In genomic region chr2:227057060-227057459, GRCh38 we compare ENCODE assay signal across 23 cellular contexts.
"Had no signal": no experiment of that assay in that cellular context is flagged by ENCODE, and none has a peak within 500 bp of the region (broad histone marks: within the 10 kb centered on the region; RNA-seq: fewer than 3 reads in every experiment).

No MANE protein-coding gene starts in this region.

- H3K27me3 ChIP-seq: esophagus muscularis mucosa, ovary, sigmoid colon, testis, tibial artery had no signal

- H3K4me1 ChIP-seq: esophagus muscularis mucosa, left ventricle myocardium inferior, lower lobe of right lung, psoas muscle, testis, tibial artery had no signal

- H3K9me3 ChIP-seq: esophagus muscularis mucosa, left ventricle myocardium inferior, lower lobe of right lung, ovary, psoas muscle, sigmoid colon, testis had no signal

- DNase-seq: effector CD8-positive, alpha-beta T cell; endodermal cell; foreskin melanocyte; hypothalamus; immature natural killer cell; islet precursor cell; kidney glomerular epithelial cell; left colon; left ventricle myocardium inferior; lower lobe of right lung; natural killer cell; occipital lobe; ovary; psoas muscle; right cardiac atrium; sigmoid colon; stimulated activated CD4-positive, alpha-beta T cell treated with anti-CD3 and anti-CD28 coated beads, Interleukin-4, amount 100 ng/mL, for 4 hours; stimulated activated naive CD8-positive, alpha-beta T cell treated with anti-CD3 and anti-CD28 coated beads, Interleukin-15, Interleukin-2, amounts not matched to agents 100 U/mL and 50 U/mL, for 24 hours; substantia nigra; testis; tibial artery had no signal

- ATAC-seq: left colon; lower lobe of right lung; natural killer cell; psoas muscle; right cardiac atrium; stimulated activated memory B cell treated with anti-CD40 and anti-IgM and Interleukin-4, amounts not matched to agents 10 μg/mL and 1 μg/mL and 100 μg/mL, for 72 hours; stimulated activated naive CD8-positive, alpha-beta T cell treated with anti-CD3 and anti-CD28 coated beads, Interleukin-15, Interleukin-2, amounts not matched to agents 100 U/mL and 50 U/mL, for 24 hours had no signal

- H3K27ac ChIP-seq: esophagus muscularis mucosa, left ventricle myocardium inferior, lower lobe of right lung, ovary, psoas muscle, sigmoid colon, testis, tibial artery had no signal

- H3K4me3 ChIP-seq: esophagus muscularis mucosa, left ventricle myocardium inferior, lower lobe of right lung, ovary, psoas muscle, sigmoid colon, testis, tibial artery had no signal

- H3K36me3 ChIP-seq: esophagus muscularis mucosa, ovary, sigmoid colon, tibial artery had no signal
